In the genomic region with DNA sequence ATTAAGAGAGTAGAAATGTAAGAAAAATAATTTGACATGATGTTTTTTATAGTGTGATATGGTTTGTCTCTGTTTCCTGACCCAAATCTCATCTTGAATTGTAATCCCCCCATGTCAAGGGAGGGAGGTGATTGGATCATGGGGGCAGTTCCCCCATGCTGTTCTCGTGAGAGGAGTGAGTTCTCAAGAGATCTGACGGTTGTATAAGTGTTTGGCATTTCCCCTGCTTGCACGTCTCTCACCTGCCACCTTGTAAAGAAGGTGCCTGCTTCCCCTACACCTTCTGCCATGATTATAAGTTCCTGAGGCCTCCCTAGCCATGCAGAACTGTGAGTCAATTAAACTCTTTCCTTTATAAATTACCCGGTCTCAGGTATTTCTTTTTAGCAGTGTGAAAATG, we compare ENCODE assay signal across 1 cellular context.
TF ChIP-seq lines count a peak whose summit lies in the region.

No MANE protein-coding gene starts in this region.

TF ChIP-seq in K562, 482 proteins besides CTCF, POLR2A, EP300 and RAD21 (continued from another document):
- TF ChIP-seq, protein P1, sequence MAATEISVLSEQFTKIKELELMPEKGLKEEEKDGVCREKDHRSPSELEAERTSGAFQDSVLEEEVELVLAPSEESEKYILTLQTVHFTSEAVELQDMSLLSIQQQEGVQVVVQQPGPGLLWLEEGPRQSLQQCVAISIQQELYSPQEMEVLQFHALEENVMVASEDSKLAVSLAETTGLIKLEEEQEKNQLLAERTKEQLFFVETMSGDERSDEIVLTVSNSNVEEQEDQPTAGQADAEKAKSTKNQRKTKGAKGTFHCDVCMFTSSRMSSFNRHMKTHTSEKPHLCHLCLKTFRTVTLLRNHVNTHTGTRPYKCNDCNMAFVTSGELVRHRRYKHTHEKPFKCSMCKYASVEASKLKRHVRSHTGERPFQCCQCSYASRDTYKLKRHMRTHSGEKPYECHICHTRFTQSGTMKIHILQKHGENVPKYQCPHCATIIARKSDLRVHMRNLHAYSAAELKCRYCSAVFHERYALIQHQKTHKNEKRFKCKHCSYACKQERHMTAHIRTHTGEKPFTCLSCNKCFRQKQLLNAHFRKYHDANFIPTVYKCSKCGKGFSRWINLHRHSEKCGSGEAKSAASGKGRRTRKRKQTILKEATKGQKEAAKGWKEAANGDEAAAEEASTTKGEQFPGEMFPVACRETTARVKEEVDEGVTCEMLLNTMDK (IDR thresholded peaks at IDR 0.05; ENCODE audit: borderline replicate concordance, insufficient read depth, low read depth, low read length, poor library complexity, severe bottlenecking): no peak
- TF ChIP-seq, protein P2, sequence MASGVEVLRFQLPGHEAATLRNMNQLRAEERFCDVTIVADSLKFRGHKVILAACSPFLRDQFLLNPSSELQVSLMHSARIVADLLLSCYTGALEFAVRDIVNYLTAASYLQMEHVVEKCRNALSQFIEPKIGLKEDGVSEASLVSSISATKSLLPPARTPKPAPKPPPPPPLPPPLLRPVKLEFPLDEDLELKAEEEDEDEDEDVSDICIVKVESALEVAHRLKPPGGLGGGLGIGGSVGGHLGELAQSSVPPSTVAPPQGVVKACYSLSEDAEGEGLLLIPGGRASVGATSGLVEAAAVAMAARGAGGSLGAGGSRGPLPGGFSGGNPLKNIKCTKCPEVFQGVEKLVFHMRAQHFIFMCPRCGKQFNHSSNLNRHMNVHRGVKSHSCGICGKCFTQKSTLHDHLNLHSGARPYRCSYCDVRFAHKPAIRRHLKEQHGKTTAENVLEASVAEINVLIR (CRISPR knock-in tag; IDR thresholded peaks at IDR 0.05): no peak
- no peak for TF ChIP-seq HES1 (IDR thresholded peaks at IDR 0.05; ENCODE audit: low read depth)
- TF ChIP-seq HMG20B (CRISPR knock-in tag; IDR thresholded peaks at IDR 0.05): no peak
TF ChIP-seq in K562: peak in this region for 1.
